ENCODE assay signal across 1 cellular context in genomic region chr7:140176811-140177702, GRCh38.
TF ChIP-seq lines count a peak whose summit lies in the region.

Gene KDM7A (minus strand): TSS chr7:140176983. CDS start chr7:140176937, 46 bp downstream.

TF ChIP-seq in K562, 482 proteins besides CTCF, POLR2A, EP300 and RAD21 (continued from another document and continues in another):
- TF ChIP-seq PATZ1 (CRISPR knock-in tag; IDR thresholded peaks at IDR 0.05; ENCODE audit: borderline replicate concordance) (no peak), HDAC3 (IDR thresholded peaks at IDR 0.05; ENCODE audit: borderline replicate concordance, partially characterized antibody) (no peak), BCOR (IDR thresholded peaks at IDR 0.05) (peak; percentile 71), ARID2 (IDR thresholded peaks at IDR 0.05) (no peak), E2F6 (IDR thresholded peaks at IDR 0.05; ENCODE audit: borderline replicate concordance in 1 of 2, extremely low read depth in 1 of 2, insufficient read depth in 1 of 2, insufficient read length in 1 of 2, low read depth in 1 of 2, low read length in 1 of 2, poor library complexity in 1 of 2, severe bottlenecking in 1 of 2) (peak; percentile 95 to 96), RFX7 (CRISPR knock-in tag; IDR thresholded peaks at IDR 0.05) (no peak), NCOA6 (IDR thresholded peaks at IDR 0.05) (no peak; the same call in 1 of the 2 replicates), RFX1 (IDR thresholded peaks at IDR 0.05) (no peak), GTF2E2 (tag; IDR thresholded peaks at IDR 0.05) (peak; percentile 86), DACH1 (IDR thresholded peaks at IDR 0.05; ENCODE audit: partially characterized antibody) (no peak), ZNF644 (tag; IDR thresholded peaks at IDR 0.05; ENCODE audit: low read depth) (peak; percentile 98), SMARCA4 (IDR thresholded peaks at IDR 0.05) (0 out of 2 replicates have a peak, but pooled peaks have one; percentile 21), FOXA3 (CRISPR knock-in tag; conservative IDR thresholded peaks at IDR 0.05 in 1 of 2, IDR thresholded peaks at IDR 0.05 in 1 of 2) (peak in 1 of 2 experiments; percentile 77; a peak in 2 of 4 replicates), RUNX1 (IDR thresholded peaks at IDR 0.05; ENCODE audit: low read depth) (0 out of 2 replicates have a peak, but pooled peaks have one; percentile 3), PRPF4 (IDR thresholded peaks at IDR 0.05; ENCODE audit: insufficient read depth, low read depth, low read length, poor library complexity, severe bottlenecking) (no peak), ZNF263 (CRISPR knock-in tag; IDR thresholded peaks at IDR 0.05; ENCODE audit: borderline replicate concordance) (peak; percentile 80; the same call in 1 of the 2 replicates), FOXK1 (CRISPR knock-in tag; IDR thresholded peaks at IDR 0.05; ENCODE audit: borderline replicate concordance) (peak; percentile 59; the same call in 1 of the 2 replicates), TBL1XR1 (IDR thresholded peaks at IDR 0.05; ENCODE audit: low read length in 2 of 2) (no peak; a peak in 1 of 4 replicates), ZFX (CRISPR knock-in tag; IDR thresholded peaks at IDR 0.05) (peak; percentile 84), MTA3 (IDR thresholded peaks at IDR 0.05; ENCODE audit: borderline replicate concordance) (peak; percentile 94; the same call in 1 of the 2 replicates), SIN3B (IDR thresholded peaks at IDR 0.05; ENCODE audit: low read depth) (peak; percentile 30; the same call in 1 of the 2 replicates), CTBP1 (IDR thresholded peaks at IDR 0.05; ENCODE audit: borderline replicate concordance) (peak; percentile 100), ARID4B (CRISPR knock-in tag; IDR thresholded peaks at IDR 0.05) (peak; percentile 63; the same call in 1 of the 2 replicates), TSC22D4 (tag; IDR thresholded peaks at IDR 0.05) (no peak), HDAC1 (IDR thresholded peaks at IDR 0.05) (peak in 1 of 2 experiments; percentile 62; a peak in 1 of 4 replicates), RB1 (IDR thresholded peaks at IDR 0.05; ENCODE audit: low read depth) (peak; percentile 94), ZNF134 (CRISPR knock-in tag; conservative IDR thresholded peaks at IDR 0.05) (no peak; the same call in 1 of the 2 replicates), ZNF717 (CRISPR knock-in tag; IDR thresholded peaks at IDR 0.05) (no peak), IFI16 (CRISPR knock-in tag; IDR thresholded peaks at IDR 0.05) (no peak), FOXJ2 (tag; IDR thresholded peaks at IDR 0.05) (peak; percentile 67; the same call in 1 of the 2 replicates), NELFE (IDR thresholded peaks at IDR 0.05; ENCODE audit: insufficient read depth, insufficient read length) (peak; percentile 39), SMAD2 (IDR thresholded peaks at IDR 0.05; ENCODE audit: low read depth, low read length) (no peak), PHTF2 (CRISPR knock-in tag; IDR thresholded peaks at IDR 0.05) (no peak), OTX1 (CRISPR knock-in tag; IDR thresholded peaks at IDR 0.05) (peak; percentile 7; the same call in 1 of the 2 replicates), NR3C1 (CRISPR knock-in tag; IDR thresholded peaks at IDR 0.05) (peak; percentile 89), ZNF444 (CRISPR knock-in tag; IDR thresholded peaks at IDR 0.05) (0 out of 2 replicates have a peak, but pooled peaks have one; percentile 61), NCOA4 (IDR thresholded peaks at IDR 0.05; ENCODE audit: partially characterized antibody) (no peak), NR1H2 (CRISPR knock-in tag; IDR thresholded peaks at IDR 0.05) (peak; percentile 88; the same call in 1 of the 2 replicates)
- TF ChIP-seq, protein P1, sequence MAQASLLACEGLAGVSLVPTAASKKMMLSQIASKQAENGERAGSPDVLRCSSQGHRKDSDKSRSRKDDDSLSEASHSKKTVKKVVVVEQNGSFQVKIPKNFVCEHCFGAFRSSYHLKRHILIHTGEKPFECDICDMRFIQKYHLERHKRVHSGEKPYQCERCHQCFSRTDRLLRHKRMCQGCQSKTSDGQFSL (CRISPR knock-in tag; IDR thresholded peaks at IDR 0.05), result no peak; the same call in 1 of the 2 replicates
- TF ChIP-seq, protein P1 (tag; IDR thresholded peaks at IDR 0.05), result no peak
- TF ChIP-seq, protein P2, sequence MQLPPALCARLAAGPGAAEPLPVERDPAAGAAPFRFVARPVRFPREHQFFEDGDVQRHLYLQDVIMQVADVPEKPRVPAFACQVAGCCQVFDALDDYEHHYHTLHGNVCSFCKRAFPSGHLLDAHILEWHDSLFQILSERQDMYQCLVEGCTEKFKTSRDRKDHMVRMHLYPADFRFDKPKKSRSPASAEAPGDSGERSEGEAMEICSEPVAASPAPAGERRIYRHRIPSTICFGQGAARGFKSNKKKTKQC (CRISPR knock-in tag; IDR thresholded peaks at IDR 0.05), result peak; percentile 87; the same call in 1 of the 2 replicates
- TF ChIP-seq, protein P3, sequence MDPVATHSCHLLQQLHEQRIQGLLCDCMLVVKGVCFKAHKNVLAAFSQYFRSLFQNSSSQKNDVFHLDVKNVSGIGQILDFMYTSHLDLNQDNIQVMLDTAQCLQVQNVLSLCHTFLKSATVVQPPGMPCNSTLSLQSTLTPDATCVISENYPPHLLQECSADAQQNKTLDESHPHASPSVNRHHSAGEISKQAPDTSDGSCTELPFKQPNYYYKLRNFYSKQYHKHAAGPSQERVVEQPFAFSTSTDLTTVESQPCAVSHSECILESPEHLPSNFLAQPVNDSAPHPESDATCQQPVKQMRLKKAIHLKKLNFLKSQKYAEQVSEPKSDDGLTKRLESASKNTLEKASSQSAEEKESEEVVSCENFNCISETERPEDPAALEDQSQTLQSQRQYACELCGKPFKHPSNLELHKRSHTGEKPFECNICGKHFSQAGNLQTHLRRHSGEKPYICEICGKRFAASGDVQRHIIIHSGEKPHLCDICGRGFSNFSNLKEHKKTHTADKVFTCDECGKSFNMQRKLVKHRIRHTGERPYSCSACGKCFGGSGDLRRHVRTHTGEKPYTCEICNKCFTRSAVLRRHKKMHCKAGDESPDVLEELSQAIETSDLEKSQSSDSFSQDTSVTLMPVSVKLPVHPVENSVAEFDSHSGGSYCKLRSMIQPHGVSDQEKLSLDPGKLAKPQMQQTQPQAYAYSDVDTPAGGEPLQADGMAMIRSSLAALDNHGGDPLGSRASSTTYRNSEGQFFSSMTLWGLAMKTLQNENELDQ (CRISPR knock-in tag; IDR thresholded peaks at IDR 0.05; ENCODE audit: borderline replicate concordance), result no peak
- TF ChIP-seq, protein P4, sequence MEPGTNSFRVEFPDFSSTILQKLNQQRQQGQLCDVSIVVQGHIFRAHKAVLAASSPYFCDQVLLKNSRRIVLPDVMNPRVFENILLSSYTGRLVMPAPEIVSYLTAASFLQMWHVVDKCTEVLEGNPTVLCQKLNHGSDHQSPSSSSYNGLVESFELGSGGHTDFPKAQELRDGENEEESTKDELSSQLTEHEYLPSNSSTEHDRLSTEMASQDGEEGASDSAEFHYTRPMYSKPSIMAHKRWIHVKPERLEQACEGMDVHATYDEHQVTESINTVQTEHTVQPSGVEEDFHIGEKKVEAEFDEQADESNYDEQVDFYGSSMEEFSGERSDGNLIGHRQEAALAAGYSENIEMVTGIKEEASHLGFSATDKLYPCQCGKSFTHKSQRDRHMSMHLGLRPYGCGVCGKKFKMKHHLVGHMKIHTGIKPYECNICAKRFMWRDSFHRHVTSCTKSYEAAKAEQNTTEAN (CRISPR knock-in tag; IDR thresholded peaks at IDR 0.05), result peak; percentile 79; the same call in 1 of the 2 replicates
- TF ChIP-seq, protein P5, sequence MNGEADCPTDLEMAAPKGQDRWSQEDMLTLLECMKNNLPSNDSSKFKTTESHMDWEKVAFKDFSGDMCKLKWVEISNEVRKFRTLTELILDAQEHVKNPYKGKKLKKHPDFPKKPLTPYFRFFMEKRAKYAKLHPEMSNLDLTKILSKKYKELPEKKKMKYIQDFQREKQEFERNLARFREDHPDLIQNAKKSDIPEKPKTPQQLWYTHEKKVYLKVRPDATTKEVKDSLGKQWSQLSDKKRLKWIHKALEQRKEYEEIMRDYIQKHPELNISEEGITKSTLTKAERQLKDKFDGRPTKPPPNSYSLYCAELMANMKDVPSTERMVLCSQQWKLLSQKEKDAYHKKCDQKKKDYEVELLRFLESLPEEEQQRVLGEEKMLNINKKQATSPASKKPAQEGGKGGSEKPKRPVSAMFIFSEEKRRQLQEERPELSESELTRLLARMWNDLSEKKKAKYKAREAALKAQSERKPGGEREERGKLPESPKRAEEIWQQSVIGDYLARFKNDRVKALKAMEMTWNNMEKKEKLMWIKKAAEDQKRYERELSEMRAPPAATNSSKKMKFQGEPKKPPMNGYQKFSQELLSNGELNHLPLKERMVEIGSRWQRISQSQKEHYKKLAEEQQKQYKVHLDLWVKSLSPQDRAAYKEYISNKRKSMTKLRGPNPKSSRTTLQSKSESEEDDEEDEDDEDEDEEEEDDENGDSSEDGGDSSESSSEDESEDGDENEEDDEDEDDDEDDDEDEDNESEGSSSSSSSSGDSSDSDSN (IDR thresholded peaks at IDR 0.05; ENCODE audit: borderline replicate concordance in 1 of 2, low read depth in 2 of 2, low read length in 2 of 2), result peak; percentile 74 to 94; a peak in 3 of 4 replicates
- TF ChIP-seq, protein P6, sequence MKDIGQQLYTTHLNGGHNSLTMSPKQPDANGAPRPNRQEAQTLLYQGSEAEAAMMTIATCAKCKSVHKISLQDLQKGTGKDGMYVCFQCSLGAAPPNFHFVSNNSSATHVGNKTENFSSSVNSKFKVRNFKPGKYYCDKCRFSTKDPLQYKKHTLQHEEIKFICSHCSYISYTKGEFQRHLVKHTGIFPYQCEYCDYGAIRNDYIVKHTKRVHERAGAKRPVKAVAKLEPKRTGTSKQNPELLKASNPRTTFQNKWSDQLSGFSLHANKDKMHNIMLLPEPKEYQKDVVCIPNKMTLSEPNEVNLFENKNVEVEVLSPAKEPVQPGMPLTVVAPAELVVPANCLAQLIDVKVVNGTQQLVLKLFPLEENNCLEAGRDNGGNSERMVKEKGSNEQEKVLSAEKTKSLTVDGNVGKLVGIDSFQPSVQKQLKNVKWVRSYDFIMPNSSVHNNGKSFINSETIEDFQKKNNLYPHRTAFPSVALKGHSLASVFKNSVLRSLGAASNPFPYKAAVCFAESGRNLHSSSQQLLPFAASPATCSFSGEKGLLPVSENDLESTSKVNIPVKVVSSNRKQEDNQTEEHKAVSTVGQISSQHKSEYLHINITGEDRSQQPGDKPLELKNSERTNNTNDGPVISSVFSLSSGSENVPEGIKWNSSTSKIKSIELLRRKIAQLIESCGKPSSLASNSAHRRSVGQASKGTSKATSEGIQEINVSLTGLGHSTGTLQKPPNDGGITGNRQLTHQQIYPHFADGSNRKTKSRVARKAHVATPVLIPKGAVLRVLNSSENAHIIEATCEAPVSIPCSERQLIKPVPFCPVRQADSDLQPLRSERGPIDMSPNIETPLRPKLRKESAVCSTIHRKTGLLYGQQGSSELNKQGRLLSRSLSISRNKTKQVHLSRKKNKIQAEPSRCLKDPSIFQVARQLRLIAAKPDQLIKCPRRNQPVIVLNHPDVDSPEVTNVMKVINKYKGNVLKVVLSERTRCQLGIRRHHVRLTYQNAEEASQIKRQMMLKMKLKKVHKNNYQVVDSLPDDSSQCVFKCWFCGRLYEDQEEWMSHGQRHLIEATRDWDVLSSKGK (CRISPR knock-in tag; IDR thresholded peaks at IDR 0.05), result no peak
- TF ChIP-seq, protein P7, sequence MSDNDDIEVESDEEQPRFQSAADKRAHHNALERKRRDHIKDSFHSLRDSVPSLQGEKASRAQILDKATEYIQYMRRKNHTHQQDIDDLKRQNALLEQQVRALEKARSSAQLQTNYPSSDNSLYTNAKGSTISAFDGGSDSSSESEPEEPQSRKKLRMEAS (CRISPR knock-in tag; IDR thresholded peaks at IDR 0.05), result peak; percentile 94
